In the genomic region with DNA sequence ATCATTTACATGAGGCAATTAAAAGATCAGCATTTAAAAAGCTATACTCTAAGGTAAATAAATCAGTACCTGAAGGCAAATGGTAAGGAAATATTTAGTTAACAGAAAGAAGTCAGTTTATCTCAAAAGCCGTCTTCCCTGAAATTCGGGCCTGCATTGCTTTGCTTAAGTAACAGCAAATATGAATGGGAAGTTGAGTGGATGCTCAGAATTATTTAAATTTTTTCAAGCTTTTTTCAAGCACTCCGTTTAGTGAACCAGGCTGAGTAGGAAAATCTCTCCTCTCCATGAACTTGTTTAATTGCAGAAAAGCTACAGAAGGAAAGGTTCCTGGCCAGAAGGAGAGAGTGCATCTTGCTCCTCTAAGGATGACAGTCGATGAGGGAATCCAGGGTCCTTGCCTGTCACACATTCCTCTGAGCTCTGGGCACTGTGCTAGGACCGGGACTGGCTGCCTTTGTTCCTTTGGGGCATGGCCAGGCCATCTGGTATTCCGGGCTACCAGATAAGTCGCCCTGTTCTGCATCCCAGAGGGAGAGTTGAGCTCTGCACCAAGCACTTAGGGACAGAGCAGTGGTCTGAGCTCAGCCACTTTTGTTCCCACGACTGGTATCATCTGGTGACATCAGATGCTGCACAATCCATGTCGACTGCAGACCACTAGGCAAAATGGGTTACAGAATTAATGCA, we compare ENCODE assay signal across 14 cellular contexts.
DNase-seq lines count a peak whose midpoint lies in the region; ATAC-seq and TF ChIP-seq lines count a peak whose summit lies in the region.
"Had no signal": no experiment of that assay in that cellular context is flagged by ENCODE, and none has a peak within 500 bp of the region (broad histone marks: within the 10 kb centered on the region; RNA-seq: fewer than 3 reads in every experiment).

No MANE protein-coding gene starts in this region.

- H3K56ac ChIP-seq in IMR-90 (ENCODE audit: extremely low read depth, insufficient read depth, low read length): no peak overlapping the region

- peak overlapping the region; percentile 11 to 58; a peak in 2 of 4 replicates for H4K8ac ChIP-seq in IMR-90 (ENCODE audit: low read depth in 2 of 2, low read length in 2 of 2)

- peak overlapping the region; percentile 12; the same call in 1 of the 3 replicates for H2BK15ac ChIP-seq in IMR-90 (ENCODE audit: low read depth, low read length)

- BruUV-seq in IMR-90 (replicated peaks; lab: Mats Ljungman, UMichigan): no TSS peak

- no peaks in the 10 kb centered on the region for H4K20me1 ChIP-seq in IMR-90 (ENCODE audit: insufficient read depth, low read length)
- H4K20me1 ChIP-seq: BLaER1 treated with 17β-estradiol and CSF1 and Interleukin-3, amounts not matched to agents 10 nM and 100 nM had no signal

- H2BK120ac ChIP-seq in IMR-90 (ENCODE audit: low read depth, low read length): peak overlapping the region; percentile 54; the same call in 1 of the 2 replicates

- no peak overlapping the region for H2AFZ ChIP-seq in IMR-90 (replicated peaks; ENCODE audit: low read length, poor library complexity)
- H2AFZ ChIP-seq: parathyroid adenoma had no signal

- POLR2A ChIA-PET in IMR-90 (lab: Charles Lee; ENCODE audit: unreplicated experiment): interaction anchor here (0.8 kb wide), 1 partner anchor 54 kb away, joined by 3 read pairs; no protein-coding TSS in a partner anchor

- H3K14ac ChIP-seq in IMR-90 (replicated peaks; ENCODE audit: low read depth, low read length): peak overlapping the region; percentile 4; the same call in 1 of the 2 replicates

- H2BK5ac ChIP-seq in IMR-90 (ENCODE audit: low read depth, low read length, poor library complexity, severe bottlenecking): no peak overlapping the region

- H2BK20ac ChIP-seq in IMR-90 (ENCODE audit: low read depth, low read length): peak overlapping the region; percentile 43; the same call in 1 of the 2 replicates

- no peak for TF ChIP-seq RAD21 in IMR-90 (IDR thresholded peaks at IDR 0.05; ENCODE audit: low read length)

- peaks cover 6% of the 10 kb centered on the region for H3K36me3 ChIP-seq in IMR-90 (ENCODE audit: control insufficient read depth, insufficient read depth, low read length)
- H3K36me3 ChIP-seq: gastrocnemius medialis had no signal

- no peak overlapping the region; the same call in 1 of the 2 replicates for H4K5ac ChIP-seq in IMR-90 (ENCODE audit: low read depth, low read length)

- no peak overlapping the region for H3K9ac ChIP-seq in IMR-90 (ENCODE audit: low read depth, low read length)
- H3K9ac ChIP-seq: BLaER1 treated with 17β-estradiol and CSF1 and Interleukin-3, amounts not matched to agents 10 nM and 100 nM; parathyroid adenoma had no signal

- dilution Hi-C loops in IMR-90 (cut with HindIII; ENCODE audit: low sequenced_read_pairs, unreplicated experiment): no loop called here

- H3K36me3 Mint-ChIP-seq in T-helper 2 cell treated with Interferon-gamma antibody and Interleukin-4, amounts not matched to agents 5 μg/mL and 100 μg/mL, for 36 hours (ENCODE audit: low read depth): no peaks in the 10 kb centered on the region

- H3K4ac ChIP-seq in IMR-90 (ENCODE audit: low read depth, low read length): peak overlapping the region; percentile 44

- DNase-seq in IMR-90 (no peak), putamen (ENCODE audit: low spot score) (peak; percentile 91), NCI-H2029 treated with DMSO at 0.1 percent for 48 hours (lab: John Stamatoyannopoulos, UW) (no peak), glomerular visceral epithelial cell (ENCODE audit: extremely low spot score) (no peak)
- DNase-seq in T-helper 2 cell treated with Interferon-gamma antibody and Interleukin-4, amounts not matched to agents 5 μg/mL and 100 μg/mL, for 36 hours (ENCODE audit: low spot score): no peak
- DNase-seq: activated CD4-positive, alpha-beta T cell treated with anti-CD3 and anti-CD28 coated beads, Interleukin-2, amount 50 U/mL, for 4 hours; effector CD4-positive, alpha-beta T cell; gastrocnemius medialis; stimulated activated CD4-positive, alpha-beta T cell treated with anti-CD3 and anti-CD28 coated beads, Interleukin-1b, Interleukin-23, amount 100 ng/mL, for 48 hours had no signal

- peaks cover 5% of the 10 kb centered on the region for H3K27me3 Mint-ChIP-seq in T-helper 2 cell treated with Interferon-gamma antibody and Interleukin-4, amounts not matched to agents 5 μg/mL and 100 μg/mL, for 36 hours (ENCODE audit: low read depth)

- H3K27ac ChIP-seq in IMR-90 (ENCODE audit: insufficient read depth, low read length) (no peak overlapping the region), cingulate gyrus (ENCODE audit: low read depth, low read length) (peak overlapping the region; percentile 57), layer of hippocampus (ENCODE audit: low read depth, low read length) (peak overlapping the region; percentile 39)
- H3K27ac ChIP-seq: BLaER1 treated with 17β-estradiol and CSF1 and Interleukin-3, amounts not matched to agents 10 nM and 100 nM; gastrocnemius medialis; parathyroid adenoma had no signal

- H3K79me1 ChIP-seq in IMR-90 (ENCODE audit: low read depth in 1 of 2, low read length in 2 of 2): peaks cover 0 to 25% of the 10 kb centered on the region in 2 experiments; a peak in 2 of 4 replicates

- in situ Hi-C loops in IMR-90 (cut with MboI; ENCODE audit: low sequenced_read_pairs): no loop called here

- H2AK9ac ChIP-seq in IMR-90 (replicated peaks; ENCODE audit: low read depth, low read length, poor library complexity): no peak overlapping the region

- no peaks in the 10 kb centered on the region for H3K9me3 ChIP-seq in IMR-90 (ENCODE audit: control insufficient read depth, insufficient read depth, low read length)
- H3K9me3 ChIP-seq: gastrocnemius medialis had no signal

- H4K91ac ChIP-seq in IMR-90 (ENCODE audit: insufficient read depth, low read depth, low read length): peak overlapping the region; percentile 62; the same call in 1 of the 2 replicates

- H3K4me1 ChIP-seq in IMR-90 (ENCODE audit: control insufficient read depth, insufficient read depth, low read length): peaks cover 10% of the 10 kb centered on the region
- H3K4me1 ChIP-seq: parathyroid adenoma had no signal

- H3K4me3 Mint-ChIP-seq in T-helper 2 cell treated with Interferon-gamma antibody and Interleukin-4, amounts not matched to agents 5 μg/mL and 100 μg/mL, for 36 hours: no peak overlapping the region

- intact Hi-C loops in IMR-90 (cut with micrococcal nuclease): no loop called here

- peaks cover 5% of the 10 kb centered on the region for H3K9me1 ChIP-seq in IMR-90 (ENCODE audit: insufficient read depth, low read length)

- no peak overlapping the region for H3K27ac Mint-ChIP-seq in T-helper 2 cell treated with Interferon-gamma antibody and Interleukin-4, amounts not matched to agents 5 μg/mL and 100 μg/mL, for 36 hours

- H3K18ac ChIP-seq in IMR-90 (ENCODE audit: low read depth, low read length): no peak overlapping the region

- no peak overlapping the region for H3K4me2 ChIP-seq in IMR-90 (ENCODE audit: low read depth, low read length)

- no peaks in the 10 kb centered on the region for H3K4me1 Mint-ChIP-seq in T-helper 2 cell treated with Interferon-gamma antibody and Interleukin-4, amounts not matched to agents 5 μg/mL and 100 μg/mL, for 36 hours (ENCODE audit: low read depth)

- H3K23ac ChIP-seq in IMR-90 (ENCODE audit: low read depth, low read length): no peak overlapping the region

- ATAC-seq in IMR-90 (ENCODE audit: low read depth) (peak; percentile 38), HG02938 (IDR thresholded peaks at IDR 0.05; ENCODE audit: unreplicated experiment) (no peak)

- H2AK5ac ChIP-seq in IMR-90 (ENCODE audit: low read depth, low read length): 0 out of 2 replicates have a peak overlapping the region, but pooled peaks have one; percentile 47

- CTCF ChIA-PET in IMR-90 (lab: Yijun Ruan, JAX): no interaction called here

- H3K4me3 ChIP-seq in IMR-90 (ENCODE audit: insufficient read depth, low read depth, low read length): no peak overlapping the region
- H3K4me3 ChIP-seq: BLaER1 treated with 17β-estradiol and CSF1 and Interleukin-3, amounts not matched to agents 10 nM and 100 nM; gastrocnemius medialis had no signal

- 63% methylated on average over 6 of the region's 9 CpGs; no CpG with 5 or more reads in 1 of the 2 experiments for WGBS in IMR-90 (ENCODE audit: extremely low coverage in 2 of 2, insufficient read length in 1 of 2), 2 experiments

- no peak for TF ChIP-seq CTCF in IMR-90 (conservative IDR thresholded peaks at IDR 0.05; ENCODE audit: low read depth, low read length)

- no peaks in the 10 kb centered on the region for H3K9me3 Mint-ChIP-seq in T-helper 2 cell treated with Interferon-gamma antibody and Interleukin-4, amounts not matched to agents 5 μg/mL and 100 μg/mL, for 36 hours

- H3K27me3 ChIP-seq in IMR-90 (ENCODE audit: control insufficient read depth, insufficient read depth, low read length) (no peaks in the 10 kb centered on the region), layer of hippocampus (ENCODE audit: control insufficient read depth, insufficient read depth, low read length) (no peaks in the 10 kb centered on the region)
- H3K27me3 ChIP-seq: BLaER1 treated with 17β-estradiol and CSF1 and Interleukin-3, amounts not matched to agents 10 nM and 100 nM; gastrocnemius medialis had no signal

- TF ChIP-seq POLR2A in IMR-90 (IDR thresholded peaks at IDR 0.05; ENCODE audit: low read depth, low read length): no peak

TF ChIP-seq in IMR-90, 13 proteins besides CTCF, POLR2A, EP300 and RAD21:
- no peak for TF ChIP-seq NFE2L2 (IDR thresholded peaks at IDR 0.05; ENCODE audit: low read depth, low read length)
